ENCODE assay signal across 1 cellular context in genomic region chr7:99368750-99369389, GRCh38.
TF ChIP-seq lines count a peak whose summit lies in the region.

No MANE protein-coding gene starts in this region.

TF ChIP-seq in Ishikawa, 13 proteins besides CTCF, POLR2A, EP300 and RAD21 (continued from another document):
- TF ChIP-seq NFIC (IDR thresholded peaks at IDR 0.05) (peak; percentile 44), TCF12 (IDR thresholded peaks at IDR 0.05; ENCODE audit: low read depth) (0 out of 2 replicates have a peak, but pooled peaks have one; percentile 37)
